Comparison of ENCODE assay signal across 8 cellular contexts in genomic region chr3:43769471-43770425, GRCh38.
A peak's percentile ranks its signal among the peaks of the same experiment; 100 is the strongest.
DNase-seq lines count a peak whose midpoint lies in the region; FAIRE-seq and TF ChIP-seq lines count a peak whose summit lies in the region.

No MANE protein-coding gene starts in this region.

- no peak for TF ChIP-seq POLR2A in tibial nerve (IDR thresholded peaks at IDR 0.05)

- H3K4me1 ChIP-seq in trophoblast cell (ENCODE audit: control insufficient read depth in 1 of 2, insufficient read depth in 2 of 2, low read length in 2 of 2) (peaks cover 9 to 11% of the 10 kb centered on the region in 2 experiments), tibial nerve (peaks cover 0 to 41% (median 21%) of the 10 kb centered on the region in 4 donors)

- TF ChIP-seq EP300 in tibial nerve (IDR thresholded peaks at IDR 0.05), result peak; percentile 31 to 78

- H3K36me3 ChIP-seq in trophoblast cell (ENCODE audit: control insufficient read depth in 1 of 2, insufficient read depth in 2 of 2, low read length in 2 of 2) (no peaks in the 10 kb centered on the region), tibial nerve (no peaks in the 10 kb centered on the region)

- no peak overlapping the region for H4K12ac ChIP-seq in trophoblast cell (ENCODE audit: low read depth, low read length)

- no peak overlapping the region for H2BK120ac ChIP-seq in trophoblast cell (ENCODE audit: insufficient read depth, low read length, poor library complexity)

- H3K4me2 ChIP-seq in trophoblast cell (ENCODE audit: low read length), result peak overlapping the region; percentile 55

- no peak overlapping the region for H3K4ac ChIP-seq in trophoblast cell (ENCODE audit: low read depth, low read length)

- intact Hi-C loops in cardiac septum (cut with DNase I), result loop anchor here (1.0 to 10.0 kb wide), 5 partner anchors 10 to 305 kb away; partner anchors contain the start of genes ABHD5 and ANO10

- H3K27me3 ChIP-seq in AG04450 (ENCODE audit: control insufficient read depth, insufficient read depth, low read length), result no peaks in the 10 kb centered on the region
- no peaks in the 10 kb centered on the region for H3K27me3 ChIP-seq in trophoblast cell (ENCODE audit: insufficient read depth, low read length)
- H3K27me3 ChIP-seq in tibial nerve, result no peaks in the 10 kb centered on the region

- no peak overlapping the region for H2AFZ ChIP-seq in trophoblast cell (ENCODE audit: insufficient read depth, low read length, poor library complexity)

- H3K27ac ChIP-seq in AG04450 (ENCODE audit: low read depth, low read length), result no peak overlapping the region
- peak overlapping the region; percentile 58 for H3K27ac ChIP-seq in adipose tissue (ENCODE audit: low read depth, low read length)
- H3K27ac ChIP-seq in trophoblast cell (ENCODE audit: low read depth, low read length), result no peak overlapping the region
- H3K27ac ChIP-seq in tibial nerve, result peak overlapping the region; percentile 50 to 84 (median 76)

- no peak overlapping the region for H3K23ac ChIP-seq in trophoblast cell (ENCODE audit: low read length)

- H3K79me1 ChIP-seq in trophoblast cell (ENCODE audit: low read length), result no peaks in the 10 kb centered on the region

- no peak overlapping the region for H3K14ac ChIP-seq in trophoblast cell (ENCODE audit: low read length)

- WGBS in adipose tissue, 3 donors, result 16 to 19% (median 16%) methylated on average over 27 of the region's 27 CpGs
- WGBS in trophoblast cell (ENCODE audit: extremely low coverage, insufficient coverage, insufficient read length), result no CpG with 5 or more reads among the region's 27 CpGs
- WGBS in tibial nerve, 2 donors, result 6 to 12% methylated on average over 18 to 23 of the region's 27 CpGs

- FAIRE-seq in GM19239 (lab: Jason Lieb, UNC), result peak; percentile 62

- no peak overlapping the region for H3K18ac ChIP-seq in trophoblast cell (ENCODE audit: low read length)

- no peaks in the 10 kb centered on the region for H3K79me2 ChIP-seq in trophoblast cell (ENCODE audit: control insufficient read depth, insufficient read depth, low read length, poor library complexity)

- POLR2A ChIA-PET in AG04450 (lab: Yijun Ruan, JAX), result interaction anchor here (0.8 to 1.0 kb wide), 2 partner anchors 16 to 148 kb away, joined by 3 read pairs; partner anchors contain the start of gene ANO10

- TF ChIP-seq CTCF in AG04450 (IDR thresholded peaks at IDR 0.05; ENCODE audit: low read depth, low read length), result peak; percentile 91
- TF ChIP-seq CTCF in tibial nerve (IDR thresholded peaks at IDR 0.05), result peak; percentile 82 to 97 (median 93)

- H3K9me3 ChIP-seq in AG04450 (ENCODE audit: control insufficient read depth, insufficient read depth, low read length), result no peaks in the 10 kb centered on the region
- peaks cover 1% of the 10 kb centered on the region for H3K9me3 ChIP-seq in trophoblast cell (ENCODE audit: insufficient read depth, low read depth, low read length)
- H3K9me3 ChIP-seq in tibial nerve, result no peaks in the 10 kb centered on the region

- H2BK5ac ChIP-seq in trophoblast cell (ENCODE audit: low read depth, low read length, poor library complexity), result no peak overlapping the region

- no peak overlapping the region for H2BK12ac ChIP-seq in trophoblast cell (ENCODE audit: low read length)

- H4K91ac ChIP-seq in trophoblast cell (ENCODE audit: low read depth, low read length), result no peak overlapping the region

- no peak overlapping the region for H3K9ac ChIP-seq in trophoblast cell (ENCODE audit: low read length)

- peak overlapping the region; percentile 23 for H4K8ac ChIP-seq in trophoblast cell (ENCODE audit: low read depth, low read length)

- DNase-seq in AG04450 (ENCODE audit: low read depth, low spot score) (peak; percentile 88), GM19239 (ENCODE audit: insufficient read length, low spot score) (peak; percentile 73), NCI-H1092 (lab: John Stamatoyannopoulos, UW) (peak; percentile 53), SW480 (ENCODE audit: low spot score) (peak; percentile 81), cardiac septum (ENCODE audit: low spot score) (peak; percentile 97), trophoblast cell (peak; percentile 97 to 98), tibial nerve (ENCODE audit: low spot score in 2 of 2) (peak; percentile 98 to 99)

- no peak overlapping the region for H2AK5ac ChIP-seq in trophoblast cell (ENCODE audit: low read length)

- H3K4me3 ChIP-seq in AG04450 (ENCODE audit: low read depth, low read length) (peak overlapping the region; percentile 53), trophoblast cell (ENCODE audit: low read depth, low read length) (peak overlapping the region; percentile 12), tibial nerve (peak overlapping the region in 3 of 4 donors; percentile 20 to 45 (median 31))

- CTCF ChIA-PET in AG04450 (lab: Charles Lee), result interaction anchor here (0.6 to 2.3 kb wide), 39 partner anchors 10 to 808 kb away, joined by 3 to 19 read pairs (median 4); no protein-coding TSS in a partner anchor

Comparison
In these comparisons a context has a peak if more than half of its experiments do, and no peak if none do; other contexts are left out.
1. H3K27ac ChIP-seq: peak in adipose tissue (single experiment) and tibial nerve (4 of 4); none in AG04450 (single experiment) and trophoblast cell (single experiment).
2. Peak in every context shown above with its lines, with median percentiles within 50 percentile points of each other: DNase-seq and H3K4me3 ChIP-seq.